In the genomic region with DNA sequence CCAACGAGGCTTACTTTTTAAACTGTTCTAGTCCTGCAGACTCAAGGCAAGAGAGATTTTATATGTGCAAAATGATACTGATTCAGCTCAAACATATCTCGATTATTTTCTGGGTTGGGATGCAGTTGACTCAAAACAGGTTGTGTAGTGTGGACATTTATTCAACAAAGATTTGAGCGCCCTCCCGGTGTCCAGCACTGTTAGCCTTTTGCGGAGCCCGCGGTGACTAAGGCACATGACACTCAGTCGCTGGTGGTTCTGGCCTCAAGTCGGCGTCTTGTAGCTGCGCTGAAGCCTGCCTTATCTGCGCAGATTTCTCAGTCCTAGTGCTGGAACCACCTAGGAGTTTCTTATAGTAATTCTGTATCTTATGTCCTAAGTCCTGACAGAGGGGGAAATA, we compare ENCODE assay signal across 7 cellular contexts. TPM values are rescaled to one million over a fixed set of nuclear protein-coding genes. Genes with fewer than 3 reads are reported as not detected.
DNase-seq lines count a peak whose midpoint lies in the region; ATAC-seq, FAIRE-seq and TF ChIP-seq lines count a peak whose summit lies in the region.

No MANE protein-coding gene starts in this region.

- intact Hi-C loops in left ventricle myocardium superior (cut with micrococcal nuclease) (no loop called here), pancreas (cut with DNase I) (no loop called here)

- H3K9me3 ChIP-seq in pancreas, result no peaks in the 10 kb centered on the region

- FAIRE-seq in pancreas (lab: Jason Lieb, UNC), result no peak

- peak overlapping the region; percentile 76 to 90 (median 84) for H3K4me3 ChIP-seq in pancreas

- ATAC-seq in left ventricle myocardium superior, result peak; percentile 82
- peak; percentile 62 to 82 (median 72) for ATAC-seq in pancreas
- no peak for ATAC-seq in HG03342 (IDR thresholded peaks at IDR 0.05; ENCODE audit: unreplicated experiment)

- H3K27ac ChIP-seq in angular gyrus (ENCODE audit: low read depth, low read length) (peak overlapping the region; percentile 31), pancreas (peak overlapping the region; percentile 93 to 97 (median 96))

- peaks cover 5 to 24% (median 8%) of the 10 kb centered on the region in 3 donors for H3K4me1 ChIP-seq in pancreas

- DNase-seq in GM13977 (ENCODE audit: low spot score), result peak; percentile 35
- DNase-seq in NCI-H146 (lab: John Stamatoyannopoulos, UW), result peak; percentile 78
- peak; percentile 72 for DNase-seq in left ventricle myocardium superior
- DNase-seq in pancreas, result peak; percentile 61 to 85 (median 71)
- DNase-seq in NCI-H1048 (lab: John Stamatoyannopoulos, UW), result no peak

- H3K36me3 ChIP-seq in pancreas, result no peaks in the 10 kb centered on the region

- H3K27me3 ChIP-seq in pancreas, result no peaks in the 10 kb centered on the region

- in situ Hi-C loops in GM13977 (cut with MboI; ENCODE audit: low pct_unique_long_range_greater_than_20kb, low sequenced_read_pairs, unreplicated experiment), result no loop called here

- WGBS in pancreas, 2 donors, result 0 to 1% methylated on average over 12 of the region's 12 CpGs

- TF ChIP-seq CTCF in GM13977 (IDR thresholded peaks at IDR 0.05; ENCODE audit: extremely low read depth, insufficient read depth, missing control alignments) (no peak), pancreas (IDR thresholded peaks at IDR 0.05) (no peak)

RNA-seq across cellular contexts. Expression of gene CADPS2, which starts 0.9 kb away (rescaled TPM):
- 29.1 TPM for total RNA-seq in left ventricle myocardium superior
- 10 to 100 TPM; 16.2 to 27.3 (median 20.2) TPM for total RNA-seq in pancreas
- 1 to 10 TPM; 7.7 to 7.9 TPM for polyA plus RNA-seq in pancreas
